29 cellular contexts compared by ENCODE assay signal in genomic region chr18:4438938-4439337, GRCh38. TPM values are rescaled to one million over a fixed set of nuclear protein-coding genes. Genes with fewer than 3 reads are reported as not detected.
"Had no signal": no experiment of that assay in that cellular context is flagged by ENCODE, and none has a peak within 500 bp of the region (broad histone marks: within the 10 kb centered on the region; RNA-seq: fewer than 3 reads in every experiment).

No MANE protein-coding gene starts in this region.

- H2AFZ ChIP-seq: neural progenitor cell, parathyroid adenoma had no signal

- ATAC-seq: natural killer cell; psoas muscle; right cardiac atrium; right lobe of liver; stimulated activated effector memory CD8-positive, alpha-beta T cell treated with anti-CD3 and anti-CD28 coated beads, Interleukin-12 subunit alpha, Interleukin-12 subunit beta, amount 100 ng/mL, for 72 hours; stimulated activated naive B cell treated with anti-CD40 and anti-IgM and Interleukin-4, amounts not matched to agents 10 μg/mL and 1 μg/mL and 100 μg/mL, for 72 hours had no signal

- H3K9ac ChIP-seq: neural progenitor cell, parathyroid adenoma had no signal

- H3K27ac ChIP-seq: neural progenitor cell, ovary, parathyroid adenoma, psoas muscle, right lobe of liver, sigmoid colon, stomach, thoracic aorta, thyroid gland, tibial nerve, upper lobe of left lung, uterus had no signal

- H3K4me3 Mint-ChIP-seq: natural killer cell; nephron; neural progenitor cell; stimulated activated effector memory CD8-positive, alpha-beta T cell treated with anti-CD3 and anti-CD28 coated beads, Interleukin-12 subunit alpha, Interleukin-12 subunit beta, amount 100 ng/mL, for 72 hours; stimulated activated naive B cell treated with anti-CD40 and anti-IgM and Interleukin-4, amounts not matched to agents 10 μg/mL and 1 μg/mL and 100 μg/mL, for 72 hours; stimulated activated naive CD8-positive, alpha-beta T cell treated with anti-CD3 and anti-CD28 coated beads, Interleukin-15, Interleukin-2, amounts not matched to agents 100 ng/mL and 50 ng/mL, for 24 hours had no signal

- H3K4me1 Mint-ChIP-seq: natural killer cell; nephron; neural progenitor cell; stimulated activated effector memory CD8-positive, alpha-beta T cell treated with anti-CD3 and anti-CD28 coated beads, Interleukin-12 subunit alpha, Interleukin-12 subunit beta, amount 100 ng/mL, for 72 hours; stimulated activated naive B cell treated with anti-CD40 and anti-IgM and Interleukin-4, amounts not matched to agents 10 μg/mL and 1 μg/mL and 100 μg/mL, for 72 hours had no signal

- H3K27me3 ChIP-seq: neural progenitor cell, ovary, right lobe of liver, stomach, thyroid gland, tibial nerve, upper lobe of left lung, uterus had no signal

- H3K4me2 ChIP-seq: neural progenitor cell had no signal

- H3K27me3 Mint-ChIP-seq: progenitor cell of endocrine pancreas; stimulated activated naive B cell treated with anti-CD40 and anti-IgM and Interleukin-4, amounts not matched to agents 10 μg/mL and 1 μg/mL and 100 μg/mL, for 72 hours; stimulated activated naive CD8-positive, alpha-beta T cell treated with anti-CD3 and anti-CD28 coated beads, Interleukin-15, Interleukin-2, amounts not matched to agents 100 ng/mL and 50 ng/mL, for 24 hours had no signal

- DNase-seq: natural killer cell; occipital lobe; ovary; posterior cingulate gyrus; psoas muscle; right cardiac atrium; right lobe of liver; sigmoid colon; small intestine; stimulated activated CD4-positive, alpha-beta T cell treated with anti-CD3 and anti-CD28 coated beads, Interleukin-15, amount 100 ng/mL, for 24 hours; stimulated activated CD4-positive, alpha-beta T cell treated with anti-CD3 and anti-CD28 coated beads, Interleukin-2, amount 100 ng/mL, for 24 hours; stimulated activated CD4-positive, alpha-beta T cell treated with anti-CD3 and anti-CD28 coated beads, Interleukin-2, amount 100 ng/mL, for 48 hours; stimulated activated CD4-positive, alpha-beta T cell treated with anti-CD3 and anti-CD28 coated beads, Interleukin-4, amount 100 ng/mL, for 24 hours; stimulated activated naive B cell treated with anti-CD40 and anti-IgM and Interleukin-4, amounts not matched to agents 10 μg/mL and 1 μg/mL and 100 μg/mL, for 72 hours; stimulated activated naive CD4-positive, alpha-beta T cell treated with Interleukin-2 at 50 U/mL for 16 hours; stomach; thyroid gland; trophoblast cell; upper lobe of left lung; uterus had no signal

- H3K4me3 ChIP-seq: neural progenitor cell, ovary, psoas muscle, right lobe of liver, sigmoid colon, stomach, thoracic aorta, thyroid gland, tibial nerve, upper lobe of left lung, uterus had no signal

- H3K27ac Mint-ChIP-seq: natural killer cell; nephron; neural progenitor cell; progenitor cell of endocrine pancreas; stimulated activated effector memory CD8-positive, alpha-beta T cell treated with anti-CD3 and anti-CD28 coated beads, Interleukin-12 subunit alpha, Interleukin-12 subunit beta, amount 100 ng/mL, for 72 hours; stimulated activated naive B cell treated with anti-CD40 and anti-IgM and Interleukin-4, amounts not matched to agents 10 μg/mL and 1 μg/mL and 100 μg/mL, for 72 hours; stimulated activated naive CD8-positive, alpha-beta T cell treated with anti-CD3 and anti-CD28 coated beads, Interleukin-15, Interleukin-2, amounts not matched to agents 100 ng/mL and 50 ng/mL, for 24 hours had no signal

- H3K9me3 Mint-ChIP-seq: nephron; neural progenitor cell; stimulated activated naive B cell treated with anti-CD40 and anti-IgM and Interleukin-4, amounts not matched to agents 10 μg/mL and 1 μg/mL and 100 μg/mL, for 72 hours; stimulated activated naive CD8-positive, alpha-beta T cell treated with anti-CD3 and anti-CD28 coated beads, Interleukin-15, Interleukin-2, amounts not matched to agents 100 ng/mL and 50 ng/mL, for 24 hours had no signal

- H3K36me3 Mint-ChIP-seq: natural killer cell; neural progenitor cell; stimulated activated effector memory CD8-positive, alpha-beta T cell treated with anti-CD3 and anti-CD28 coated beads, Interleukin-12 subunit alpha, Interleukin-12 subunit beta, amount 100 ng/mL, for 72 hours; stimulated activated naive B cell treated with anti-CD40 and anti-IgM and Interleukin-4, amounts not matched to agents 10 μg/mL and 1 μg/mL and 100 μg/mL, for 72 hours had no signal

- H3K79me2 ChIP-seq: parathyroid adenoma had no signal

- H3K36me3 ChIP-seq: neural progenitor cell, ovary, right lobe of liver, sigmoid colon, stomach, thoracic aorta, thyroid gland, tibial nerve, upper lobe of left lung, uterus had no signal

- H3K9me3 ChIP-seq: ovary, psoas muscle, right lobe of liver, sigmoid colon, stomach, thoracic aorta, thyroid gland, tibial nerve, upper lobe of left lung, uterus had no signal

- H3K4me1 ChIP-seq: parathyroid adenoma, psoas muscle, right lobe of liver, sigmoid colon, stomach, thyroid gland, tibial nerve, upper lobe of left lung, uterus had no signal

- FAIRE-seq: small intestine had no signal

RNA-seq across cellular contexts. Expression of gene DLGAP1, which starts 16.2 kb away (rescaled TPM):
- total RNA-seq: natural killer cell, osteoblast had no signal
